ENCODE assay signal across 17 cellular contexts in the genomic region with DNA sequence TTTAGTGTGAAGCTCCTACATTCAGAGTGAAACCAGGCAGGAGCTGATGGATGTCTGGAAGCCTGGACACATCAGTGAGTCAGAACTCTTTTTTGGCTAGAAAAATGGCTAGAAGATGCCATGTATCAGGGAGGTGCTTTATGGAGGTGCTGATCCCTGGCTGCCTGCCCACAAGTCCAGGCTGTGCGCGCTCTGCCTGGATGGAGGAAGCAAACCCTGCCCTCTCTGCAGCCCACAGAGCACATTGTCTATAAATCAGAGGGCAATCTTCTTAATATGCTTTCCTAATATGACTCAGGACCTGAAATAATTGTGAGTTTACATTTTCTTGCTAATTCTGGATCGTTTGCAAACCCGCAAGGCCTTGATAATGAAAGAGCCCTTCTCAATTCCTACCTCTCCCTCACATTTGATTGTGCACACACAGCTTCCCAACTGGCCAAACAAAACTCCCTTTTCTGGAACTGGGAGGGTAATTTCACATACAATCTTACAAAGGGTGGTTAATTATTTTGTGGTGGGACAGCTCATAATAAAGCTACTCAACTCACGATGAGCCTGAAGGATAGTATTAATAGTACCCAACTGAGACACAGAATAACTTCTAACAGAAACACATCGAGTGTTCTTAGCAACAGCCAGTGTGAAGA. TPM values are rescaled to one million over a fixed set of nuclear protein-coding genes. Genes with fewer than 3 reads are reported as not detected.
A peak's percentile ranks its signal among the peaks of the same experiment; 100 is the strongest.
DNase-seq lines count a peak whose midpoint lies in the region; ATAC-seq and TF ChIP-seq lines count a peak whose summit lies in the region.
"Had no signal": no experiment of that assay in that cellular context is flagged by ENCODE, and none has a peak within 500 bp of the region (broad histone marks: within the 10 kb centered on the region; RNA-seq: fewer than 3 reads in every experiment).

No MANE protein-coding gene starts in this region.

- ATAC-seq in HG03378 (IDR thresholded peaks at IDR 0.05; ENCODE audit: unreplicated experiment) = no peak
- ATAC-seq: activated naive CD4-positive, alpha-beta T cell treated with anti-CD3 and anti-CD28 coated beads, Interleukin-2, amount 50 U/mL, for 72 hours; HCT116; natural killer cell had no signal

- no peaks in the 10 kb centered on the region for H3K27me3 ChIP-seq in esophagus muscularis mucosa
- H3K27me3 ChIP-seq: cardiac muscle cell had no signal

- H3K4me3 ChIP-seq in esophagus muscularis mucosa = no peak overlapping the region
- H3K4me3 ChIP-seq: cardiac muscle cell had no signal

- no peak for TF ChIP-seq POLR2A in esophagus muscularis mucosa (IDR thresholded peaks at IDR 0.05; ENCODE audit: low read depth)

- no peaks in the 10 kb centered on the region for H3K9me3 ChIP-seq in esophagus muscularis mucosa
- H3K9me3 ChIP-seq: Caco-2 had no signal

- no peak for TF ChIP-seq CTCF in esophagus muscularis mucosa (IDR thresholded peaks at IDR 0.05)

- no peak for TF ChIP-seq EP300 in esophagus muscularis mucosa (IDR thresholded peaks at IDR 0.05)

- no peaks in the 10 kb centered on the region for H3K36me3 ChIP-seq in esophagus muscularis mucosa
- H3K36me3 ChIP-seq: cardiac muscle cell had no signal

- 56% methylated on average over 6 of the region's 6 CpGs for WGBS in esophagus muscularis mucosa

- no peak overlapping the region for H3K27ac ChIP-seq in esophagus muscularis mucosa (replicated peaks in 1 of 4)
- H3K27ac ChIP-seq: cardiac muscle cell had no signal

- DNase-seq in COLO829 (ENCODE audit: low spot score) (peak; percentile 81), RPMI7951 (ENCODE audit: low read depth) (peak; percentile 29), esophagus muscularis mucosa (ENCODE audit: extremely low spot score) (peak; percentile 42), pons (ENCODE audit: low spot score) (peak; percentile 72), DMS53 (lab: John Stamatoyannopoulos, UW) (no peak), NCI-H1105 (lab: John Stamatoyannopoulos, UW) (no peak)
- DNase-seq in activated CD8-positive, alpha-beta memory T cell treated with anti-CD3 and anti-CD28 coated beads for 24 hours = no peak
- DNase-seq: activated CD4-positive, alpha-beta T cell treated with anti-CD3 and anti-CD28 coated beads, Interleukin-2, amount 50 U/mL, for 1 hour; activated T-cell treated with anti-CD3 and anti-CD28 coated beads, Interleukin-2, amount 50 U/mL, for 24 hours; Caco-2; natural killer cell; NCI-H1694 treated with DMSO at 0.1 percent for 48 hours had no signal

- H3K4me1 ChIP-seq in esophagus muscularis mucosa = no peaks in the 10 kb centered on the region
- H3K4me1 ChIP-seq: Caco-2 had no signal

- intact Hi-C loops in esophagus muscularis mucosa (cut with DNase I) = no loop called here

RNA-seq across cellular contexts. Expression of a gene that starts 11.7 kb away (rescaled TPM):
- 0.48 and 1.9 TPM in 2 replicates for total RNA-seq in RPMI7951 (2014; rRNA removed; shearing (Covaris generic))
- total RNA-seq in esophagus muscularis mucosa = 1 to 10 TPM; 5.0 to 9.1 (median 6.4) TPM
- total RNA-seq: OCI-LY7 had no signal

Comparison
In these comparisons a context has a peak if more than half of its experiments do, and no peak if none do; other contexts are left out.
1. DNase-seq: peak in COLO829 (single experiment), RPMI7951 (single experiment), esophagus muscularis mucosa (single experiment) and pons (single experiment); none in activated CD8-positive, alpha-beta memory T cell treated with anti-CD3 and anti-CD28 coated beads for 24 hours (single experiment), DMS53 (single experiment) and NCI-H1105 (single experiment).